ENCODE assay signal across 4 cellular contexts in the genomic region with DNA sequence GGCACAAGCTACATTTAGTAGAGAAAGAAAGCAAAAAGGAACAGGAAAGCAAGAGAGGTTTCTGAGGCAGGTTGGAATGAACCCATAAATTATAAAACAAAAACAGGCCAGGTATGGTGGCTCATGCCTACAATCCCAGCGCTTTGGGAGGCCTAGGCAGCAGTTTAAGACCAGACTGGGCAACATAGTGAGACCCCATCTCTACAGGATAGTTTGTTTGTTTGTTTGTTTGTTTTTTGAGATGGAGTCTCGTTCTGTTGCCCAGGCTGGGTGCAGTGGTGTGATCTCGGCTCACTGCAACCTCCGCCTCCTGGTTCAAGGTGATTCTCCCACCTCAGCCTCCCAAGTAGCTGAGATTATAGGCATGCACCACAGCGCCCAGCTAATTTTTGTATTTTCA.
TF ChIP-seq lines count a peak whose summit lies in the region.

No MANE protein-coding gene starts in this region.

TF ChIP-seq in HepG2, 621 proteins besides CTCF, POLR2A, EP300 and RAD21:
- no peak for TF ChIP-seq MBNL3 (CRISPR knock-in tag; conservative IDR thresholded peaks at IDR 0.05)
- TF ChIP-seq ZNF121 (CRISPR knock-in tag; IDR thresholded peaks at IDR 0.05) = peak; percentile 37; the same call in 1 of the 2 replicates
TF ChIP-seq in HepG2: peak in this region for 1.

TF ChIP-seq in HEK293, 187 proteins besides CTCF, POLR2A, EP300 and RAD21:
- TF ChIP-seq ZNF121 (tag by site-specific recombination; IDR thresholded peaks at IDR 0.05) (peak; percentile 81), ZNF510 (tag by site-specific recombination; IDR thresholded peaks at IDR 0.05; ENCODE audit: insufficient replicate concordance) (no peak), ZNF324 (tag by site-specific recombination; IDR thresholded peaks at IDR 0.05) (no peak), PRDM1 (tag by site-specific recombination; IDR thresholded peaks at IDR 0.05) (no peak)
- TF ChIP-seq, protein P1, sequence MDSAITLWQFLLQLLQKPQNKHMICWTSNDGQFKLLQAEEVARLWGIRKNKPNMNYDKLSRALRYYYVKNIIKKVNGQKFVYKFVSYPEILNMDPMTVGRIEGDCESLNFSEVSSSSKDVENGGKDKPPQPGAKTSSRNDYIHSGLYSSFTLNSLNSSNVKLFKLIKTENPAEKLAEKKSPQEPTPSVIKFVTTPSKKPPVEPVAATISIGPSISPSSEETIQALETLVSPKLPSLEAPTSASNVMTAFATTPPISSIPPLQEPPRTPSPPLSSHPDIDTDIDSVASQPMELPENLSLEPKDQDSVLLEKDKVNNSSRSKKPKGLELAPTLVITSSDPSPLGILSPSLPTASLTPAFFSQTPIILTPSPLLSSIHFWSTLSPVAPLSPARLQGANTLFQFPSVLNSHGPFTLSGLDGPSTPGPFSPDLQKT (IDR thresholded peaks at IDR 0.05; ENCODE audit: borderline replicate concordance, low read depth, low read length) = no peak

TF ChIP-seq in WTC11, 78 proteins besides CTCF, POLR2A, EP300 and RAD21:
- TF ChIP-seq ZNF416 (CRISPR knock-in tag; IDR thresholded peaks at IDR 0.05) = no peak
- 0 out of 2 replicates have a peak, but pooled peaks have one; percentile 31 for TF ChIP-seq ZNF121 (CRISPR knock-in tag; IDR thresholded peaks at IDR 0.05)
TF ChIP-seq in WTC11: peak in this region for 1.

TF ChIP-seq in K562, 482 proteins besides CTCF, POLR2A, EP300 and RAD21:
- TF ChIP-seq RBM25 (IDR thresholded peaks at IDR 0.05; ENCODE audit: low read depth, low read length, severe bottlenecking) (peak; percentile 48), NONO (IDR thresholded peaks at IDR 0.05; ENCODE audit: low read depth in 2 of 2, low read length in 1 of 2) (no peak), MAFK (IDR thresholded peaks at IDR 0.05; ENCODE audit: low read length) (no peak), BRF1 (IDR thresholded peaks at IDR 0.05; ENCODE audit: borderline replicate concordance, extremely low read depth, insufficient read length) (no peak), CHCHD3 (CRISPR knock-in tag; IDR thresholded peaks at IDR 0.05) (no peak), SNRNP70 (optimal IDR thresholded peaks at IDR 0.05; ENCODE audit: low read depth, low read length) (no peak), ZNF121 (CRISPR knock-in tag; conservative IDR thresholded peaks at IDR 0.05) (peak; percentile 64), NRF1 (conservative IDR thresholded peaks at IDR 0.05 in 1 of 2, IDR thresholded peaks at IDR 0.05 in 1 of 2) (no peak)
